In the genomic region with DNA sequence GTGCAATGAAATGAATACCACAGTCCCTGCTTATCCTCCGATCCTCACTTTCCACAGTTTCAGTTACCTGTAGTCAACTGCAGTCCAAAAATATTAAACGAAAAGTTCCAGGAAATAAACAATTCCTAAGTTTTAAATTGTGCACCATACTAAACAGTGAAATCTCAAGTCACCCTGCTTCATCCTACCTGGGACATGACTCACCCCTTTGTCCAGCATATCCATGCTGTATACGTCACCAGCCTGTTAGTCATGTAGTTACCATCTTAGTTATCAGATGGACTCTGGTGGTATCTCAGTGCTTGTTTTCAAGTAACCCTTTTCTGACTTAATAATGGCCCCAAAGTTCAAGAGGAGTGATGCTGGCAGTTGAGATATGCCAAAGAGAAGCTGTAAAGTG, we compare ENCODE assay signal across 7 cellular contexts. TPM values are rescaled to one million over a fixed set of nuclear protein-coding genes. Genes with fewer than 3 reads are reported as not detected.
DNase-seq lines count a peak whose midpoint lies in the region; ATAC-seq and TF ChIP-seq lines count a peak whose summit lies in the region.
"Not testable (repeated sequence)": the region's sequence is repeated elsewhere in the genome, so short reads cannot be mapped to it uniquely, and the experiment has no call there.

No MANE protein-coding gene starts in this region.

- intact Hi-C loops in HCT116 (cut with micrococcal nuclease); PC-3 (cut with micrococcal nuclease); mammary epithelial cell (cut with micrococcal nuclease): not testable (repeated sequence)

- peak; percentile 16 for DNase-seq in DMS53 (lab: John Stamatoyannopoulos, UW)
- DNase-seq in HCT116 (ENCODE audit: low read depth, low spot score), result peak; percentile 8
- DNase-seq in PC-3, result peak; percentile 59
- peak; percentile 54 for DNase-seq in mammary epithelial cell
- peak; percentile 32 for DNase-seq in fibroblast of mammary gland (ENCODE audit: low read depth)
- peak; percentile 2 for DNase-seq in kidney glomerular epithelial cell (lab: John Stamatoyannopoulos, UW)

- BruUV-seq in HCT116 (replicated peaks; lab: Mats Ljungman, UMichigan); PC-3 (replicated peaks; lab: Mats Ljungman, UMichigan); mammary epithelial cell (replicated peaks; lab: Mats Ljungman, UMichigan): not testable (repeated sequence)

- H3K4me1 ChIP-seq in HCT116 (ENCODE audit: control insufficient read depth in 1 of 2, insufficient read depth in 2 of 2, low read length in 2 of 2); PC-3 (ENCODE audit: insufficient read depth, low read length); mammary epithelial cell (ENCODE audit: insufficient read depth, low read length): not testable (repeated sequence)

- in situ Hi-C loops in mammary epithelial cell (cut with MboI; ENCODE audit: low sequenced_read_pairs in 2 of 2), result not testable (repeated sequence)

- H3K27ac ChIP-seq in HCT116 (ENCODE audit: low read depth, low read length); PC-3 (ENCODE audit: low read length); mammary epithelial cell (ENCODE audit: insufficient read depth, low read depth, low read length): not testable (repeated sequence)

- not testable (repeated sequence) for H3K9ac ChIP-seq in HCT116 (ENCODE audit: low read length); PC-3 (ENCODE audit: low read length); mammary epithelial cell (ENCODE audit: insufficient read depth, low read length)

- TF ChIP-seq RAD21 in HCT116 (IDR thresholded peaks at IDR 0.05; ENCODE audit: low read depth), result not testable (repeated sequence)

- TF ChIP-seq POLR2A in HCT116 (IDR thresholded peaks at IDR 0.05; ENCODE audit: borderline replicate concordance, extremely low read depth, insufficient read depth, insufficient read length), result not testable (repeated sequence)

- dilution Hi-C loops in mammary epithelial cell (cut with HindIII; ENCODE audit: low sequenced_read_pairs), result not testable (repeated sequence)

- H2AFZ ChIP-seq in HCT116 (ENCODE audit: low read depth, low read length, poor library complexity, severe bottlenecking); PC-3 (ENCODE audit: low read length); mammary epithelial cell (ENCODE audit: low read depth, low read length): not testable (repeated sequence)

- not testable (repeated sequence) for H3K4me3 ChIP-seq in HCT116 (replicated peaks in 1 of 2; ENCODE audit: low read depth in 1 of 2, low read length in 2 of 2); PC-3 (ENCODE audit: low read length); mammary epithelial cell (replicated peaks in 1 of 3; ENCODE audit: insufficient read depth in 1 of 3, low read depth in 2 of 3, low read length in 3 of 3); fibroblast of mammary gland (ENCODE audit: control insufficient read depth, low read depth, low read length)

- peak; percentile 82 for ATAC-seq in HCT116
- ATAC-seq in PC-3, result peak; percentile 98
- peak; percentile 88 for ATAC-seq in SK-N-SH treated with all-trans-retinoic acid at 6 μM for 48 hours

- not testable (repeated sequence) for H3K9me2 ChIP-seq in HCT116 (ENCODE audit: insufficient read depth); PC-3 (replicated peaks; ENCODE audit: low read length)

- peak overlapping the region; percentile 15; the same call in 1 of the 2 replicates for H3K4me2 ChIP-seq in HCT116 (ENCODE audit: low read length)
- not testable (repeated sequence) for H3K4me2 ChIP-seq in PC-3 (ENCODE audit: low read length); mammary epithelial cell (ENCODE audit: insufficient read depth, low read depth, low read length)

- not testable (repeated sequence) for TF ChIP-seq CTCF in HCT116 (IDR thresholded peaks at IDR 0.05 in 2 of 3, conservative IDR thresholded peaks at IDR 0.05 in 1 of 3; ENCODE audit: borderline replicate concordance in 1 of 3, insufficient read depth in 1 of 3, low read depth in 2 of 3, low read length in 2 of 3); PC-3 (conservative IDR thresholded peaks at IDR 0.05; ENCODE audit: low read depth, low read length); mammary epithelial cell (conservative IDR thresholded peaks at IDR 0.05 in 1 of 2, IDR thresholded peaks at IDR 0.05 in 1 of 2; ENCODE audit: extremely low read depth in 1 of 2, insufficient read depth in 1 of 2, low read depth in 1 of 2, low read length in 2 of 2); fibroblast of mammary gland (conservative IDR thresholded peaks at IDR 0.05; ENCODE audit: control insufficient read depth, insufficient read depth, low read depth, low read length)

- POLR2A ChIA-PET in HCT116 (lab: Charles Lee); PC-3 (lab: Charles Lee; ENCODE audit: unreplicated experiment): not testable (repeated sequence)

- not testable (repeated sequence) for H3K9me3 ChIP-seq in HCT116 (ENCODE audit: control insufficient read depth in 1 of 2, insufficient read depth in 1 of 2, low read depth in 1 of 2, low read length in 2 of 2); PC-3 (ENCODE audit: low read length); mammary epithelial cell (replicated peaks; ENCODE audit: insufficient read depth, low read length)

- 61% methylated on average over 3 of the region's 3 CpGs for WGBS in mammary epithelial cell (ENCODE audit: low coverage, missing lambda C conversion rate)

- H3K27me3 ChIP-seq in HCT116 (ENCODE audit: insufficient read depth, low read length); PC-3 (ENCODE audit: low read length); mammary epithelial cell (ENCODE audit: insufficient read depth, low read length): not testable (repeated sequence)

- H4K20me1 ChIP-seq in HCT116 (ENCODE audit: insufficient read depth); PC-3 (ENCODE audit: low read length); mammary epithelial cell (ENCODE audit: insufficient read depth, low read length): not testable (repeated sequence)

- RAD21 ChIA-PET in HCT116 (lab: Charles Lee; ENCODE audit: low non-redundant PET in 1 of 2, low total read pairs in 2 of 2, uncharacterized antibody in 2 of 2, unreplicated experiment in 2 of 2), result not testable (repeated sequence)

- H3K79me2 ChIP-seq in HCT116 (ENCODE audit: insufficient read depth, low read length); PC-3 (ENCODE audit: low read length); mammary epithelial cell (ENCODE audit: insufficient read depth, low read length): not testable (repeated sequence)

- CTCF ChIA-PET in HCT116 (lab: Charles Lee); PC-3 (lab: Charles Lee); mammary epithelial cell (lab: Charles Lee; ENCODE audit: low non-redundant PET): not testable (repeated sequence)

- not testable (repeated sequence) for H3K36me3 ChIP-seq in HCT116 (ENCODE audit: control insufficient read depth in 1 of 2, insufficient read depth in 2 of 2, low read length in 2 of 2); PC-3 (ENCODE audit: low read depth, low read length); mammary epithelial cell (ENCODE audit: insufficient read depth, low read length)

- H3F3A ChIP-seq in PC-3 (ENCODE audit: low read length, unreplicated experiment), result not testable (repeated sequence)

RNA-seq across cellular contexts. Expression of a gene that starts 50.3 kb away (rescaled TPM):
- total RNA-seq in HCT116 (2021; ENCODE audit: unreplicated experiment), result 9.7 TPM
- polyA plus RNA-seq in HCT116 (2012), result 1.7 and 2.6 TPM in 2 replicates
- 2.5 and 3.9 TPM in 2 replicates for total RNA-seq in PC-3 (2014; rRNA removed)
- total RNA-seq in mammary epithelial cell, result 10 to 100 TPM in 1 of 2 donors, 1 to 10 TPM in 1; 5.7 to 11.3 TPM
- polyA plus RNA-seq in mammary epithelial cell, result 2.4 TPM
- polyA minus RNA-seq in mammary epithelial cell, result 9.6 TPM

Comparison
In these comparisons a context has a peak if more than half of its experiments do, and no peak if none do; other contexts are left out.
1. DNase-seq: peak in every context shown above with its lines; median percentile 59 in PC-3; 54 in mammary epithelial cell; 32 in fibroblast of mammary gland; 16 in DMS53; 8 in HCT116; 2 in kidney glomerular epithelial cell.